26 cellular contexts compared by ENCODE assay signal in the genomic region with DNA sequence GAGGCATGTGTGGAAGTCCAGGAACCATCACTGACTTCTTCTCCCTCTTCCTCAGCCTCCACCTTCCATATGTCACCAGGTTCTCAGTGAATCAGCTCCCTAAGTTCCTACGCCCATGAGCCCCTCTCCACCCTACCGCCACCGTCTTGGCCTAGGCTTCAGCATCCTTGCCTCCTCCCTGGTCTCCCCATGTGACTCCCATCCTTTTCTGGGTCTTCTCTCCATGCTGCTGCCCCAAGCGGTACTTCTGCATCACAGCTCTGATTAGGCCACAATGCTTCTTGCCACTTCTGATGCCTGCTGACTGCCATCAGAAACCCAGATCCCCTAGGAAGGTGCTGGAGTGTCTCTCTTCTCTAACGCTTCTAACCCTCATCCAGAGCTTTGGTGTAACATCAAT.
"Had no signal": no experiment of that assay in that cellular context is flagged by ENCODE, and none has a peak within 500 bp of the region (broad histone marks: within the 10 kb centered on the region; RNA-seq: fewer than 3 reads in every experiment).

No MANE protein-coding gene starts in this region.

- H3K27ac ChIP-seq: adrenal gland, body of pancreas, gastrocnemius medialis, left ventricle myocardium inferior, neutrophil, ovary, right lobe of liver, tibial nerve, WERI-Rb-1 had no signal

- H3K4me3 ChIP-seq: adrenal gland, body of pancreas, dorsolateral prefrontal cortex, gastrocnemius medialis, left ventricle myocardium inferior, lung, mucosa of descending colon, ovary, right lobe of liver, tibial nerve had no signal

- H3K36me3 ChIP-seq: adrenal gland, gastrocnemius medialis, left ventricle myocardium inferior, neutrophil, ovary, right lobe of liver, tibial nerve, WERI-Rb-1 had no signal

- H3K27ac Mint-ChIP-seq: activated naive CD8-positive, alpha-beta T cell; naive B cell; nephron progenitor cell; progenitor cell of endocrine pancreas; T-helper 1 cell treated with Interleukin-12 subunit alpha and Interleukin-12 subunit beta and Interleukin-4 antibody, amounts not matched to agents 30 μg/mL and 1 μg/mL, for 36 hours had no signal

- H3K27me3 ChIP-seq: adrenal gland, body of pancreas, dorsolateral prefrontal cortex, gastrocnemius medialis, neutrophil, ovary, right lobe of liver, tibial nerve had no signal

- DNase-seq: activated CD4-positive, alpha-beta T cell treated with anti-CD3 and anti-CD28 coated beads for 48 hours; adrenal gland; body of pancreas; effector memory CD4-positive, alpha-beta T cell; erythroblast; gastrocnemius medialis; glutamatergic neuron; islet precursor cell; left ventricle myocardium inferior; mesendoderm; mucosa of descending colon; naive B cell; nephron progenitor cell; right lobe of liver; stimulated activated CD4-positive, alpha-beta T cell treated with anti-CD3 and anti-CD28 coated beads, Interleukin-2, amount 100 ng/mL, for 48 hours; stimulated activated naive CD4-positive, alpha-beta T cell treated with Interleukin-2 at 50 U/mL for 16 hours; T1000; WERI-Rb-1 had no signal

- H3K4me3 Mint-ChIP-seq: activated naive CD8-positive, alpha-beta T cell; naive B cell; nephron progenitor cell; T-helper 1 cell treated with Interleukin-12 subunit alpha and Interleukin-12 subunit beta and Interleukin-4 antibody, amounts not matched to agents 30 μg/mL and 1 μg/mL, for 36 hours had no signal

- H3K4me1 ChIP-seq: adrenal gland, body of pancreas, left ventricle myocardium inferior, right lobe of liver, tibial nerve had no signal

- H3K9me3 Mint-ChIP-seq: naive B cell; nephron progenitor cell; T-helper 1 cell treated with Interleukin-12 subunit alpha and Interleukin-12 subunit beta and Interleukin-4 antibody, amounts not matched to agents 30 μg/mL and 1 μg/mL, for 36 hours had no signal

- H3K9me3 ChIP-seq: adrenal gland, body of pancreas, gastrocnemius medialis, left ventricle myocardium inferior, mucosa of descending colon, neutrophil, ovary, right lobe of liver, tibial nerve had no signal

- H3K36me3 Mint-ChIP-seq: naive B cell had no signal

- H3K27me3 Mint-ChIP-seq: activated naive CD8-positive, alpha-beta T cell; naive B cell had no signal
